16 cellular contexts compared by ENCODE assay signal in genomic region chr6:147949981-147950622, GRCh38.
A peak's percentile ranks its signal among the peaks of the same experiment; 100 is the strongest.
DNase-seq lines count a peak whose midpoint lies in the region; ATAC-seq and TF ChIP-seq lines count a peak whose summit lies in the region.
"Had no signal": no experiment of that assay in that cellular context is flagged by ENCODE, and none has a peak within 500 bp of the region (broad histone marks: within the 10 kb centered on the region; RNA-seq: fewer than 3 reads in every experiment).

No MANE protein-coding gene starts in this region.

- 43 to 52% methylated on average over 3 to 5 of the region's 6 CpGs for WGBS in gastroesophageal sphincter (ENCODE audit: low coverage in 1 of 2), 2 donors
- 66% methylated on average over 6 of the region's 6 CpGs for WGBS in smooth muscle cell (ENCODE audit: low lambda C conversion rate)

- no peaks in the 10 kb centered on the region for H3F3A ChIP-seq in smooth muscle cell (ENCODE audit: low read depth)

- no peak overlapping the region for H3K9ac ChIP-seq in smooth muscle cell (ENCODE audit: low read depth)

- TF ChIP-seq POLR2A in gastroesophageal sphincter (IDR thresholded peaks at IDR 0.05), result no peak

- TF ChIP-seq EP300 in gastroesophageal sphincter (IDR thresholded peaks at IDR 0.05), result no peak

- in situ Hi-C loops in astrocyte of the spinal cord (cut with HindIII; ENCODE audit: low sequenced_read_pairs) (no loop called here), HAP-1 (cut with MboI; ENCODE audit: low sequenced_read_pairs) (no loop called here)

- H3K4me3 ChIP-seq in astrocyte of the spinal cord (ENCODE audit: low read depth, low read length), result no peak overlapping the region
- no peak overlapping the region for H3K4me3 ChIP-seq in gastroesophageal sphincter
- no peak overlapping the region for H3K4me3 ChIP-seq in smooth muscle cell
- H3K4me3 ChIP-seq in HAP-1, result no peak overlapping the region

- no peaks in the 10 kb centered on the region for H3K9me3 ChIP-seq in gastroesophageal sphincter
- H3K9me3 ChIP-seq in smooth muscle cell (replicated peaks; ENCODE audit: low read depth), result no peaks in the 10 kb centered on the region
- H3K9me3 ChIP-seq in HAP-1, result no peaks in the 10 kb centered on the region

- H3K4me1 ChIP-seq in gastroesophageal sphincter (peaks cover 0 to 11% (median 0%) of the 10 kb centered on the region in 3 donors), smooth muscle cell (ENCODE audit: low read depth) (no peaks in the 10 kb centered on the region), HAP-1 (no peaks in the 10 kb centered on the region)

- DNase-seq in Daoy (ENCODE audit: low read depth) (peak; percentile 31), astrocyte of the spinal cord (ENCODE audit: low read depth, low spot score) (peak; percentile 39), smooth muscle cell (lab: John Stamatoyannopoulos, UW; ENCODE audit: unreplicated experiment) (no peak), GDM1 (lab: John Stamatoyannopoulos, UW) (no peak), HAP-1 (ENCODE audit: low spot score in 2 of 2) (no peak), caudate nucleus (lab: John Stamatoyannopoulos, UW) (no peak)
- DNase-seq: activated B cell treated with CpG ODN at 0.5 μM for 24 hours; activated naive CD4-positive, alpha-beta T cell treated with anti-CD3 and anti-CD28 coated beads, Interleukin-2, amount 50 U/mL, for 16 hours; left cardiac atrium; MM.1S; NCI-H2081; posterior cingulate gyrus; stimulated activated CD4-positive, alpha-beta T cell treated with anti-CD3 and anti-CD28 coated beads, Interleukin-15, amount 100 ng/mL, for 24 hours; T-cell had no signal

- H3K27me3 ChIP-seq in gastroesophageal sphincter (no peaks in the 10 kb centered on the region), smooth muscle cell (ENCODE audit: low read depth) (no peaks in the 10 kb centered on the region), HAP-1 (ENCODE audit: low read depth) (peaks cover 11% of the 10 kb centered on the region)

- peak overlapping the region; percentile 25 for H3K4me2 ChIP-seq in smooth muscle cell

- no peaks in the 10 kb centered on the region for H3K36me3 ChIP-seq in gastroesophageal sphincter
- no peaks in the 10 kb centered on the region for H3K36me3 ChIP-seq in smooth muscle cell (ENCODE audit: low read depth)
- H3K36me3 ChIP-seq in HAP-1 (replicated peaks), result no peaks in the 10 kb centered on the region

- TF ChIP-seq CTCF in astrocyte of the spinal cord (IDR thresholded peaks at IDR 0.05; ENCODE audit: low read depth, low read length), result no peak
- TF ChIP-seq CTCF in gastroesophageal sphincter (IDR thresholded peaks at IDR 0.05), result no peak
- no peak for TF ChIP-seq CTCF in smooth muscle cell (IDR thresholded peaks at IDR 0.05; ENCODE audit: borderline replicate concordance, insufficient read depth, poor library complexity, severe bottlenecking)

- H3K79me2 ChIP-seq in smooth muscle cell (ENCODE audit: low read depth), result no peaks in the 10 kb centered on the region

- H2AFZ ChIP-seq in smooth muscle cell (ENCODE audit: low read depth), result no peak overlapping the region

- ATAC-seq in gastroesophageal sphincter (peak; percentile 15), HG02623 (IDR thresholded peaks at IDR 0.05; ENCODE audit: unreplicated experiment) (no peak)
- ATAC-seq: T-cell had no signal

- no peaks in the 10 kb centered on the region for H4K20me1 ChIP-seq in smooth muscle cell (ENCODE audit: low read depth)

- peak overlapping the region in 2 of 4 donors; percentile 37 for H3K27ac ChIP-seq in gastroesophageal sphincter
- H3K27ac ChIP-seq in smooth muscle cell (ENCODE audit: low read depth), result no peak overlapping the region
- H3K27ac ChIP-seq in caudate nucleus (ENCODE audit: low read depth, low read length), result no peak overlapping the region

Comparison
In these comparisons a context has a peak if more than half of its experiments do, and no peak if none do; other contexts are left out.
1. DNase-seq: peak in Daoy (single experiment) and astrocyte of the spinal cord (single experiment); none in smooth muscle cell (single experiment), GDM1 (single experiment), HAP-1 (0 of 2) and caudate nucleus (0 of 61).